Comparison of ENCODE assay signal across 1 cellular context in genomic region chr17:14325618-14326167, GRCh38.
TF ChIP-seq lines count a peak whose summit lies in the region.

No MANE protein-coding gene starts in this region.

TF ChIP-seq in HepG2, 621 proteins besides CTCF, POLR2A, EP300 and RAD21 (continued from another document):
- TF ChIP-seq PRDM10 (CRISPR knock-in tag; IDR thresholded peaks at IDR 0.05; ENCODE audit: low read depth) = no peak
- TF ChIP-seq BORCS8-MEF2B (CRISPR knock-in tag; IDR thresholded peaks at IDR 0.05) = no peak
- no peak for TF ChIP-seq ZNF414 (CRISPR knock-in tag; IDR thresholded peaks at IDR 0.05)
- peak; percentile 83 for TF ChIP-seq GATAD2A (CRISPR knock-in tag; IDR thresholded peaks at IDR 0.05)
- TF ChIP-seq NCOA5 (CRISPR knock-in tag; IDR thresholded peaks at IDR 0.05) = no peak
- TF ChIP-seq SOX5 (CRISPR knock-in tag; IDR thresholded peaks at IDR 0.05; ENCODE audit: borderline replicate concordance) = peak; percentile 75; the same call in 1 of the 2 replicates
- TF ChIP-seq ZBTB20 (CRISPR knock-in tag; IDR thresholded peaks at IDR 0.05; ENCODE audit: borderline replicate concordance, low read depth) = peak; percentile 43; the same call in 1 of the 2 replicates
- TF ChIP-seq BRF2 (CRISPR knock-in tag; IDR thresholded peaks at IDR 0.05) = no peak
- peak; percentile 52; the same call in 1 of the 2 replicates for TF ChIP-seq HOMEZ (CRISPR knock-in tag; IDR thresholded peaks at IDR 0.05; ENCODE audit: low read depth)
- TF ChIP-seq ZBTB33 (CRISPR knock-in tag; IDR thresholded peaks at IDR 0.05) = peak; percentile 67; the same call in 1 of the 2 replicates
- TF ChIP-seq SALL1 (CRISPR knock-in tag; IDR thresholded peaks at IDR 0.05) = peak; percentile 93
- peak; percentile 56; the same call in 1 of the 2 replicates for TF ChIP-seq DPF2 (CRISPR knock-in tag; IDR thresholded peaks at IDR 0.05; ENCODE audit: borderline replicate concordance, low read depth)
- TF ChIP-seq SOX6 (IDR thresholded peaks at IDR 0.05) = no peak
- peak; percentile 88 for TF ChIP-seq SOX6 (CRISPR knock-in tag; IDR thresholded peaks at IDR 0.05)
- TF ChIP-seq TBX3 (IDR thresholded peaks at IDR 0.05; ENCODE audit: borderline replicate concordance) = peak; percentile 67; the same call in 1 of the 2 replicates
- no peak for TF ChIP-seq RAD51 (IDR thresholded peaks at IDR 0.05; ENCODE audit: borderline replicate concordance)
- no peak; the same call in 1 of the 2 replicates for TF ChIP-seq ETV5 (CRISPR knock-in tag; IDR thresholded peaks at IDR 0.05; ENCODE audit: borderline replicate concordance)
- TF ChIP-seq NR2C2 (CRISPR knock-in tag; IDR thresholded peaks at IDR 0.05; ENCODE audit: borderline replicate concordance) = 0 out of 2 replicates have a peak, but pooled peaks have one; percentile 36
- peak; percentile 39; the same call in 1 of the 2 replicates for TF ChIP-seq CREM (IDR thresholded peaks at IDR 0.05)
- no peak for TF ChIP-seq CREM (CRISPR knock-in tag; IDR thresholded peaks at IDR 0.05)
- TF ChIP-seq HINFP (CRISPR knock-in tag; IDR thresholded peaks at IDR 0.05; ENCODE audit: low read depth) = no peak
- peak; percentile 77 for TF ChIP-seq ZBTB38 (CRISPR knock-in tag; IDR thresholded peaks at IDR 0.05)
- no peak for TF ChIP-seq ZNF740 (CRISPR knock-in tag; IDR thresholded peaks at IDR 0.05)
- no peak for TF ChIP-seq ZNF230 (CRISPR knock-in tag; IDR thresholded peaks at IDR 0.05)
- TF ChIP-seq SAFB2 (CRISPR knock-in tag; IDR thresholded peaks at IDR 0.05; ENCODE audit: borderline replicate concordance, low read depth) = no peak
- no peak for TF ChIP-seq JUND (CRISPR knock-in tag; IDR thresholded peaks at IDR 0.05)
- peak; percentile 89 for TF ChIP-seq BHLHE40 (IDR thresholded peaks at IDR 0.05; ENCODE audit: low read length)
- TF ChIP-seq HDAC1 (CRISPR knock-in tag; IDR thresholded peaks at IDR 0.05) = peak; percentile 76
- TF ChIP-seq IKZF5 (CRISPR knock-in tag; IDR thresholded peaks at IDR 0.05) = peak; percentile 24; the same call in 1 of the 2 replicates
- peak; percentile 45; the same call in 1 of the 2 replicates for TF ChIP-seq HDAC2 (CRISPR knock-in tag; IDR thresholded peaks at IDR 0.05)
- TF ChIP-seq FOXK1 (CRISPR knock-in tag; IDR thresholded peaks at IDR 0.05; ENCODE audit: borderline replicate concordance, low read depth) = peak; percentile 54; the same call in 1 of the 2 replicates
- TF ChIP-seq RARG (CRISPR knock-in tag; IDR thresholded peaks at IDR 0.05; ENCODE audit: low read depth) = no peak
- TF ChIP-seq SRSF1 (optimal IDR thresholded peaks at IDR 0.05; ENCODE audit: low read depth, low read length) = no peak
- TF ChIP-seq AHDC1 (CRISPR knock-in tag; IDR thresholded peaks at IDR 0.05; ENCODE audit: borderline replicate concordance) = peak; percentile 85; the same call in 1 of the 2 replicates
- peak; percentile 73; the same call in 1 of the 2 replicates for TF ChIP-seq NR2F2 (IDR thresholded peaks at IDR 0.05; ENCODE audit: borderline replicate concordance, low read depth)
- 0 out of 2 replicates have a peak, but pooled peaks have one; percentile 34 for TF ChIP-seq CEBPG (CRISPR knock-in tag; IDR thresholded peaks at IDR 0.05)
- peak; percentile 43; the same call in 1 of the 2 replicates for TF ChIP-seq ZNF350 (CRISPR knock-in tag; IDR thresholded peaks at IDR 0.05; ENCODE audit: borderline replicate concordance, low read depth)
- TF ChIP-seq GLMP (CRISPR knock-in tag; IDR thresholded peaks at IDR 0.05; ENCODE audit: borderline replicate concordance) = no peak
- TF ChIP-seq PAWR (CRISPR knock-in tag; IDR thresholded peaks at IDR 0.05; ENCODE audit: borderline replicate concordance) = no peak
- no peak for TF ChIP-seq CEBPB (IDR thresholded peaks at IDR 0.05; ENCODE audit: borderline replicate concordance, low read depth, low read length)
- TF ChIP-seq MLLT10 (CRISPR knock-in tag; IDR thresholded peaks at IDR 0.05) = no peak
- TF ChIP-seq ARNTL (CRISPR knock-in tag; IDR thresholded peaks at IDR 0.05) = 0 out of 2 replicates have a peak, but pooled peaks have one; percentile 45
